1 cellular context compared by ENCODE assay signal in the genomic region with DNA sequence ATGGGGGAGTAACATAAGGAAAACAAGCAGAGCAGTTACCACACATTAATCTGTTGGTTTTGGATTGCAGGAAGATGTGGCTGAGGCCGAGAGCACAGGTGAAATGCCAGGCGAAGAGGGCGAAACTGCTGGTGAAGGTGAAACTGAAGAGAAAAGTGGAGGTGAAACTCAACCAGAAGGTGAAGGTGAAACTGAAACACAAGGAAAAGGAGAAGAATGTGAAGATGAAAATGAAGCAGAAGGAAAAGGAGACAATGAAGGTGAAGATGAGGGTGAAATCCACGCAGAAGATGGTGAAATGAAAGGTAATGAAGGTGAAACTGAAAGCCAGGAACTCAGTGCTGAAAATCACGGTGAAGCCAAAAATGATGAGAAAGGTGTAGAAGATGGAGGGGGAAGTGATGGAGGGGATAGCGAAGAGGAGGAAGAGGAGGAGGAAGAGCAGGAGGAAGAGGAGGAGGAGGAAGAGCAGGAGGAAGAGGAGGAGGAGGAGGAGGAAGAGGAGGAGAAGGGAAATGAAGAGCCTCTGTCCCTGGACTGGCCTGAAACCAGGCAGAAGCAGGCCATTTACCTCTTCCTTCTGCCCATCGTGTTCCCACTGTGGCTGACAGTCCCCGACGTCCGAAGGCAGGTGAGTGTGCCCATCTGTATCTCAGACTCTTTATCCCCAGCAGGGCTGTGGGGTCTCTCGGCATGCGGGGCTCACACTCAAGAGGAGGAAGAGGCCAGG.
TF ChIP-seq lines count a peak whose summit lies in the region.

No MANE protein-coding gene starts in this region.

TF ChIP-seq in A549, 52 proteins besides CTCF, POLR2A, EP300 and RAD21 (continued from another document):
- TF ChIP-seq, protein P1, sequence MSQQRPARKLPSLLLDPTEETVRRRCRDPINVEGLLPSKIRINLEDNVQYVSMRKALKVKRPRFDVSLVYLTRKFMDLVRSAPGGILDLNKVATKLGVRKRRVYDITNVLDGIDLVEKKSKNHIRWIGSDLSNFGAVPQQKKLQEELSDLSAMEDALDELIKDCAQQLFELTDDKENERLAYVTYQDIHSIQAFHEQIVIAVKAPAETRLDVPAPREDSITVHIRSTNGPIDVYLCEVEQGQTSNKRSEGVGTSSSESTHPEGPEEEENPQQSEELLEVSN (IDR thresholded peaks at IDR 0.05; ENCODE audit: borderline replicate concordance, low read depth): no peak
- no peak for TF ChIP-seq CBX2 (IDR thresholded peaks at IDR 0.05; ENCODE audit: borderline replicate concordance, low read depth)
- no peak for TF ChIP-seq NFE2L2 (conservative IDR thresholded peaks at IDR 0.05; ENCODE audit: low read length)
- no peak for TF ChIP-seq MAX (IDR thresholded peaks at IDR 0.05)
- TF ChIP-seq HOXB13 (CRISPR knock-in tag; IDR thresholded peaks at IDR 0.05; ENCODE audit: low read depth): no peak
- no peak for TF ChIP-seq FOSB (CRISPR knock-in tag; IDR thresholded peaks at IDR 0.05)
- no peak for TF ChIP-seq FOSL2 (IDR thresholded peaks at IDR 0.05)
- no peak for TF ChIP-seq FOSL2 (CRISPR knock-in tag; IDR thresholded peaks at IDR 0.05)
- TF ChIP-seq NR3C1 (IDR thresholded peaks at IDR 0.05): no peak
TF ChIP-seq in A549: peak in this region for 0.
